ENCODE assay signal across 2 cellular contexts in genomic region chr17:60514053-60514452, GRCh38.
A peak's percentile ranks its signal among the peaks of the same experiment; 100 is the strongest.
TF ChIP-seq lines count a peak whose summit lies in the region.

No MANE protein-coding gene starts in this region.

TF ChIP-seq in A549, 52 proteins besides CTCF, POLR2A, EP300 and RAD21:
- peak; percentile 49 for TF ChIP-seq MAFK (IDR thresholded peaks at IDR 0.05; ENCODE audit: partially characterized antibody)
- no peak for TF ChIP-seq FOSB (CRISPR knock-in tag; IDR thresholded peaks at IDR 0.05)
TF ChIP-seq in A549: peak in this region for 1.

TF ChIP-seq in K562, 482 proteins besides CTCF, POLR2A, EP300 and RAD21 (continued from another document):
- TF ChIP-seq ZNF274 (IDR thresholded peaks at IDR 0.05; ENCODE audit: borderline replicate concordance, low read depth, low read length) (no peak), ZBTB11 (CRISPR knock-in tag; IDR thresholded peaks at IDR 0.05) (peak in 1 of 3 experiments; percentile 80; a peak in 2 of 6 replicates)
